In genomic region chr2:90323612-90324558, GRCh38 we compare ENCODE assay signal across 7 cellular contexts.
A peak's percentile ranks its signal among the peaks of the same experiment; 100 is the strongest.
DNase-seq lines count a peak whose midpoint lies in the region; ATAC-seq, FAIRE-seq and TF ChIP-seq lines count a peak whose summit lies in the region.
"Not testable (repeated sequence)": the region's sequence is repeated elsewhere in the genome, so short reads cannot be mapped to it uniquely, and the experiment has no call there.

No MANE protein-coding gene starts in this region.

- H3K36me3 Mint-ChIP-seq in activated T-cell treated with anti-CD3 and anti-CD28 coated beads, Interleukin-2, amount 50 U/mL, for 72 hours (ENCODE audit: insufficient read depth in 2 of 2) = not testable (repeated sequence)

- intact Hi-C loops in OCI-LY7 (cut with micrococcal nuclease; ENCODE audit: unreplicated experiment) = not testable (repeated sequence)

- not testable (repeated sequence) for H2BK15ac ChIP-seq in mesendoderm (replicated peaks; ENCODE audit: low read depth)

- POLR2A ChIA-PET in OCI-LY7 (lab: Charles Lee) = not testable (repeated sequence)

- not testable (repeated sequence) for H4K20me1 ChIP-seq in OCI-LY7 (ENCODE audit: insufficient read depth, low read length)

- peak overlapping the region; percentile 68 for H3K4me3 ChIP-seq in OCI-LY7 (ENCODE audit: low read depth, low read length, poor library complexity, severe bottlenecking)
- peak overlapping the region; percentile 18 for H3K4me3 ChIP-seq in bronchial epithelial cell (ENCODE audit: low read depth, low read length)
- peak overlapping the region; percentile 33 for H3K4me3 ChIP-seq in fibroblast of villous mesenchyme (ENCODE audit: low read depth, low read length)
- not testable (repeated sequence) for H3K4me3 ChIP-seq in mesendoderm (ENCODE audit: low read length)

- TF ChIP-seq CTCF in OCI-LY7 (conservative IDR thresholded peaks at IDR 0.05; ENCODE audit: low read length); bronchial epithelial cell (IDR thresholded peaks at IDR 0.05; ENCODE audit: insufficient read depth, low read length, severe bottlenecking); fibroblast of villous mesenchyme (IDR thresholded peaks at IDR 0.05; ENCODE audit: insufficient read depth, low read depth, low read length): not testable (repeated sequence)

- not testable (repeated sequence) for H3K36me3 ChIP-seq in OCI-LY7 (ENCODE audit: insufficient read depth, low read length); bronchial epithelial cell (ENCODE audit: control insufficient read depth, insufficient read depth, low read length); mesendoderm (ENCODE audit: control insufficient read depth, insufficient read depth, low read length)

- not testable (repeated sequence) for H3K23ac ChIP-seq in mesendoderm (ENCODE audit: low read length)

- not testable (repeated sequence) for H3K4ac ChIP-seq in mesendoderm (ENCODE audit: low read depth, low read length)

- no CpG with 5 or more reads among the region's 134 CpGs for WGBS in mesendoderm (ENCODE audit: extremely low coverage, insufficient coverage, low lambda C conversion rate)

- H3K79me2 ChIP-seq in OCI-LY7 (ENCODE audit: insufficient read depth, low read depth, low read length); mesendoderm (ENCODE audit: control insufficient read depth, insufficient read depth, low read length): not testable (repeated sequence)

- not testable (repeated sequence) for H4K8ac ChIP-seq in mesendoderm (ENCODE audit: low read depth, low read length)

- not testable (repeated sequence) for H3K27me3 Mint-ChIP-seq in activated T-cell treated with anti-CD3 and anti-CD28 coated beads, Interleukin-2, amount 50 U/mL, for 72 hours (ENCODE audit: low read depth)

- H3K4me1 Mint-ChIP-seq in activated T-cell treated with anti-CD3 and anti-CD28 coated beads, Interleukin-2, amount 50 U/mL, for 72 hours (ENCODE audit: low read depth) = not testable (repeated sequence)

- FAIRE-seq in bronchial epithelial cell (lab: Jason Lieb, UNC) = not testable (repeated sequence)

- H2BK120ac ChIP-seq in mesendoderm (ENCODE audit: low read depth, low read length) = not testable (repeated sequence)

- not testable (repeated sequence) for H3K27ac ChIP-seq in OCI-LY7 (ENCODE audit: low read depth, low read length, poor library complexity, severe bottlenecking); mesendoderm (ENCODE audit: low read depth, low read length)

- H3K27ac Mint-ChIP-seq in activated T-cell treated with anti-CD3 and anti-CD28 coated beads, Interleukin-2, amount 50 U/mL, for 72 hours = peak overlapping the region; percentile 63

- peak; percentile 0 for DNase-seq in EH (ENCODE audit: low read depth)
- peak; percentile 15 for DNase-seq in OCI-LY7 (ENCODE audit: low spot score)
- not testable (repeated sequence) for DNase-seq in activated T-cell treated with anti-CD3 and anti-CD28 coated beads, Interleukin-2, amount 50 U/mL, for 72 hours; bronchial epithelial cell (ENCODE audit: low read depth); fibroblast of villous mesenchyme (ENCODE audit: low read depth)
- DNase-seq in mesendoderm = peak; percentile 27
- peak; percentile 20 for DNase-seq in stimulated activated CD4-positive, alpha-beta T cell treated with anti-CD3 and anti-CD28 coated beads, Interleukin-15, amount 100 ng/mL, for 24 hours

- not testable (repeated sequence) for H2BK5ac ChIP-seq in mesendoderm (ENCODE audit: low read length)

- not testable (repeated sequence) for H3K56ac ChIP-seq in mesendoderm (ENCODE audit: low read length)

- H3K9me3 Mint-ChIP-seq in activated T-cell treated with anti-CD3 and anti-CD28 coated beads, Interleukin-2, amount 50 U/mL, for 72 hours = not testable (repeated sequence)

- not testable (repeated sequence) for BruUV-seq in OCI-LY7 (replicated peaks; lab: Mats Ljungman, UMichigan)

- H3K4me1 ChIP-seq in OCI-LY7 (ENCODE audit: insufficient read depth, low read length, poor library complexity, severe bottlenecking); mesendoderm (ENCODE audit: control insufficient read depth, low read depth, low read length): not testable (repeated sequence)

- CTCF ChIA-PET in OCI-LY7 (lab: Charles Lee; ENCODE audit: unreplicated experiment) = not testable (repeated sequence)

- H3K27me3 ChIP-seq in bronchial epithelial cell (ENCODE audit: control insufficient read depth, insufficient read depth, low read length); mesendoderm (ENCODE audit: insufficient read depth, low read length, poor library complexity): not testable (repeated sequence)

- peak overlapping the region in 1 of 2 donors; percentile 86 for H3K4me3 Mint-ChIP-seq in activated T-cell treated with anti-CD3 and anti-CD28 coated beads, Interleukin-2, amount 50 U/mL, for 72 hours

- H3K9ac ChIP-seq in mesendoderm (ENCODE audit: low read length) = not testable (repeated sequence)

- H2AFZ ChIP-seq in OCI-LY7 (ENCODE audit: low read length) = not testable (repeated sequence)

- not testable (repeated sequence) for H2AK5ac ChIP-seq in mesendoderm (ENCODE audit: low read length)

- not testable (repeated sequence) for ATAC-seq in activated T-cell treated with anti-CD3 and anti-CD28 coated beads, Interleukin-2, amount 50 U/mL, for 72 hours (replicated peaks in 1 of 2)

- H3K4me2 ChIP-seq in OCI-LY7 (ENCODE audit: low read length) = peak overlapping the region; percentile 67
- not testable (repeated sequence) for H3K4me2 ChIP-seq in mesendoderm (ENCODE audit: low read length)

- not testable (repeated sequence) for H4K5ac ChIP-seq in mesendoderm (ENCODE audit: low read length)

- not testable (repeated sequence) for H3K79me1 ChIP-seq in mesendoderm (ENCODE audit: low read length)

- H3K9me3 ChIP-seq in OCI-LY7 (ENCODE audit: low read length) = not testable (repeated sequence)

- H3K18ac ChIP-seq in mesendoderm (ENCODE audit: low read length) = not testable (repeated sequence)

- not testable (repeated sequence) for H3K9me2 ChIP-seq in OCI-LY7 (ENCODE audit: insufficient read depth, low read length)
